10 cellular contexts compared by ENCODE assay signal in the genomic region with DNA sequence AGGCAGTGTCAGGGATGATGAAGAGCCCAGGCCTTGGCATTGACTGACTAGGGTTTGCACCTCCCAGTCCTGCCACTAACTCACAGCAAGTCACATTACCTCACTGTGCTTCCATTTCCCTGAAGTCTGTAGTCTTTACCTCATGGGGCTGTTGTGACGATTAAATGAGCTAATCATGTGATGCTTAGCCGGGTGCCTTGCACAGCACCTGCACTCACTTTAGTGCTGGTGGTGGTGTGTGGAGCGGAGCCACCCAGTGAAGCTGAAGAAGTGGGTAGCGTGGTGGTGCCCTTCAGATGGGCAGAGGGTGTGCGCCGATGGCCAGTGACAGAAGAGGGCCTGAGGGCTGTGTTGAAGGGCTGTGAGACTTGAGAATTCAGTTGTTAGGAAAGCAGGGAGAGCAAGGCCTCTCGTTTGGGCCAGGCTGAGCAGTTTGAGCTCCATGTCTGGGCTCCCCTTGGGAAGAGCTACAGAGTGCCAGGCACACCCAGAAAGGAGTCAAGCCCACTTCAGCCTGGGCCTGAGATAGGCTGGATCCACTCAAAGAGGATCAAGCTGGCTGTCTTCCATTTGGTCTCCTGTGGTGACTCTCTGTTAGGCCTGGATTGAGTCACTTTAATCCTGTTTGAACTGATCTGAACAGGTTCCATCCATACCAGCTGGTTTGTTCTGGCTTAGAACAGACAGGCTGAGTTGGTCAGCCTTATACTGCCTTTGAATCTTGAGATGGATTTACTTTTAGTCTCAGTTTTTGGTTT. TPM values are rescaled to one million over a fixed set of nuclear protein-coding genes. Genes with fewer than 3 reads are reported as not detected.
DNase-seq lines count a peak whose midpoint lies in the region; ATAC-seq and TF ChIP-seq lines count a peak whose summit lies in the region.
"Had no signal": no experiment of that assay in that cellular context is flagged by ENCODE, and none has a peak within 500 bp of the region (broad histone marks: within the 10 kb centered on the region; RNA-seq: fewer than 3 reads in every experiment).

No MANE protein-coding gene starts in this region.

- H3K36me3 Mint-ChIP-seq in endodermal cell (ENCODE audit: low read depth) (no peaks in the 10 kb centered on the region), neural progenitor cell (no peaks in the 10 kb centered on the region)

- peak overlapping the region; percentile 4 for H3K4me2 ChIP-seq in neural progenitor cell

- H3K27me3 ChIP-seq in endodermal cell (ENCODE audit: control insufficient read depth, insufficient read depth, low read length, poor library complexity, severe bottlenecking): peaks cover 5% of the 10 kb centered on the region
- no peaks in the 10 kb centered on the region for H3K27me3 ChIP-seq in neural progenitor cell

- ATAC-seq in HG02610 (IDR thresholded peaks at IDR 0.05; ENCODE audit: unreplicated experiment) (no peak), GM19324 (IDR thresholded peaks at IDR 0.05; ENCODE audit: low FRiP score, unreplicated experiment) (no peak)

- H3K4me3 Mint-ChIP-seq in endodermal cell (no peak overlapping the region), neural progenitor cell (no peak overlapping the region)

- H3K79me2 ChIP-seq in neural progenitor cell (ENCODE audit: low read depth): no peaks in the 10 kb centered on the region

- peaks cover 8% of the 10 kb centered on the region for H3F3A ChIP-seq in neural progenitor cell (ENCODE audit: low read depth)

- peak overlapping the region; percentile 87 for H3K27ac Mint-ChIP-seq in endodermal cell
- peak overlapping the region; percentile 86 for H3K27ac Mint-ChIP-seq in neural progenitor cell

- H3K27me3 Mint-ChIP-seq in endodermal cell (ENCODE audit: insufficient read depth): peaks cover 15% of the 10 kb centered on the region
- H3K27me3 Mint-ChIP-seq in neural progenitor cell (ENCODE audit: insufficient read depth, low read depth): peaks cover 2% of the 10 kb centered on the region

- no peak for TF ChIP-seq CTCF in endodermal cell (conservative IDR thresholded peaks at IDR 0.05)
- no peak for TF ChIP-seq CTCF in neural progenitor cell (IDR thresholded peaks at IDR 0.05)

- H4K20me1 ChIP-seq in neural progenitor cell (ENCODE audit: low read depth): no peaks in the 10 kb centered on the region

- H3K27ac ChIP-seq in endodermal cell (ENCODE audit: low read depth, low read length): no peak overlapping the region
- peak overlapping the region; percentile 54 for H3K27ac ChIP-seq in neural progenitor cell

- H3K4me3 ChIP-seq in endodermal cell (ENCODE audit: low read length) (no peak overlapping the region), neural progenitor cell (no peak overlapping the region)

- DNase-seq in DMS53 treated with DMSO at 0.1 percent for 48 hours (lab: John Stamatoyannopoulos, UW; ENCODE audit: unreplicated experiment) (peak; percentile 53), NCI-H524 (lab: John Stamatoyannopoulos, UW) (peak; percentile 98 to 99), endodermal cell (peak; percentile 58), neural progenitor cell (ENCODE audit: low spot score) (peak; percentile 66), medulla oblongata (ENCODE audit: extremely low spot score) (no peak), SIG-M5 (lab: John Stamatoyannopoulos, UW) (no peak)
- DNase-seq: activated naive CD4-positive, alpha-beta T cell treated with anti-CD3 and anti-CD28 coated beads, Interleukin-2, amount 50 U/mL, for 16 hours; stimulated activated CD8-positive, alpha-beta memory T cell treated with anti-CD3 and anti-CD28 coated beads, Interleukin-4, amount 100 ng/mL, for 48 hours had no signal

- H3K9me3 Mint-ChIP-seq in endodermal cell (no peaks in the 10 kb centered on the region), neural progenitor cell (no peaks in the 10 kb centered on the region)

- H3K4me1 ChIP-seq in endodermal cell (ENCODE audit: control insufficient read depth, insufficient read depth, low read length) (peaks cover 11% of the 10 kb centered on the region), neural progenitor cell (peaks cover 14% of the 10 kb centered on the region)

- H3K9me3 ChIP-seq in endodermal cell (ENCODE audit: control insufficient read depth, low read length): no peaks in the 10 kb centered on the region
- no peaks in the 10 kb centered on the region for H3K9me3 ChIP-seq in neural progenitor cell (ENCODE audit: low read depth)

- H3K4me1 Mint-ChIP-seq in endodermal cell: peaks cover 25% of the 10 kb centered on the region
- peaks cover 12% of the 10 kb centered on the region for H3K4me1 Mint-ChIP-seq in neural progenitor cell

- H2AFZ ChIP-seq in neural progenitor cell (replicated peaks): no peak overlapping the region

- no peaks in the 10 kb centered on the region for H3K36me3 ChIP-seq in endodermal cell (ENCODE audit: control insufficient read depth, insufficient read depth, low read length)
- no peaks in the 10 kb centered on the region for H3K36me3 ChIP-seq in neural progenitor cell

- peak overlapping the region; percentile 33 for H3K9ac ChIP-seq in endodermal cell (ENCODE audit: extremely low read depth, low read length, poor library complexity, severe bottlenecking)
- H3K9ac ChIP-seq in neural progenitor cell: no peak overlapping the region

- 89 to 91% methylated on average over 3 to 7 of the region's 7 CpGs for WGBS in endodermal cell (ENCODE audit: insufficient coverage in 1 of 2, insufficient read length in 1 of 2), 2 experiments

RNA-seq across cellular contexts. Expression of gene RALGPS1, which starts 42.5 kb away (rescaled TPM):
- total RNA-seq in endodermal cell: 10 to 100 TPM; 23.3 to 25.0 TPM
- 21.4 TPM for polyA plus RNA-seq in endodermal cell (2013, experiment 1 of 2)
- 19.9 TPM for polyA plus RNA-seq in endodermal cell (2013, experiment 2 of 2)
- 21.3 and 30.7 TPM in 2 replicates for total RNA-seq in neural progenitor cell (ENCODE audit: low replicate concordance)

Comparison
In these comparisons a context has a peak if more than half of its experiments do, and no peak if none do; other contexts are left out.
1. DNase-seq: peak in DMS53 treated with DMSO at 0.1 percent for 48 hours (single experiment), NCI-H524 (2 of 2), endodermal cell (single experiment) and neural progenitor cell (single experiment); none in medulla oblongata (single experiment) and SIG-M5 (single experiment).